1 cellular context compared by ENCODE assay signal in genomic region chr11:554824-555499, GRCh38.
TF ChIP-seq lines count a peak whose summit lies in the region.

No MANE protein-coding gene starts in this region.

TF ChIP-seq in GM12878, 131 proteins besides CTCF, POLR2A, EP300 and RAD21:
- TF ChIP-seq MYB (IDR thresholded peaks at IDR 0.05; ENCODE audit: borderline replicate concordance, low read depth, low read length) (no peak), RB1 (IDR thresholded peaks at IDR 0.05; ENCODE audit: borderline replicate concordance) (no peak), CHD4 (IDR thresholded peaks at IDR 0.05) (no peak), FOXM1 (IDR thresholded peaks at IDR 0.05; ENCODE audit: low read depth, low read length) (no peak), YY1 (IDR thresholded peaks at IDR 0.05; ENCODE audit: low read depth, low read length) (peak; percentile 21; the same call in 1 of the 2 replicates), TCF12 (IDR thresholded peaks at IDR 0.05; ENCODE audit: low read depth, low read length) (peak; percentile 71; the same call in 1 of the 2 replicates), WRNIP1 (IDR thresholded peaks at IDR 0.05; ENCODE audit: borderline replicate concordance, low read depth, low read length) (no peak), STAT3 (IDR thresholded peaks at IDR 0.05; ENCODE audit: low read depth, low read length) (no peak), BHLHE40 (IDR thresholded peaks at IDR 0.05; ENCODE audit: borderline replicate concordance in 1 of 2, low read depth in 2 of 2, low read length in 1 of 2) (peak; percentile 32 to 49; a peak in 2 of 4 replicates), CHD1 (IDR thresholded peaks at IDR 0.05; ENCODE audit: low read depth, low read length) (no peak), KDM1A (IDR thresholded peaks at IDR 0.05; ENCODE audit: borderline replicate concordance) (no peak), ZNF687 (IDR thresholded peaks at IDR 0.05) (no peak), ELK1 (IDR thresholded peaks at IDR 0.05; ENCODE audit: low read depth, low read length) (0 out of 2 replicates have a peak, but pooled peaks have one; percentile 33), POLR2AphosphoS2 (IDR thresholded peaks at IDR 0.05; ENCODE audit: low read depth, low read length) (no peak), BCL11A (IDR thresholded peaks at IDR 0.05; ENCODE audit: low read depth, low read length) (no peak), PAX5 (IDR thresholded peaks at IDR 0.05; ENCODE audit: borderline replicate concordance, low read depth, low read length) (no peak), IKZF1 (conservative IDR thresholded peaks at IDR 0.05) (0 out of 2 replicates have a peak, but pooled peaks have one; percentile 16), EGR1 (IDR thresholded peaks at IDR 0.05; ENCODE audit: borderline replicate concordance in 1 of 2, low read depth in 2 of 2, low read length in 2 of 2) (0 out of 3 replicates have a peak, but pooled peaks of 1 of the 2 experiments have one; percentile 7), RELA (IDR thresholded peaks at IDR 0.05; ENCODE audit: borderline replicate concordance, partially characterized antibody) (no peak), YBX1 (IDR thresholded peaks at IDR 0.05) (no peak), NBN (IDR thresholded peaks at IDR 0.05) (no peak), TCF3 (IDR thresholded peaks at IDR 0.05; ENCODE audit: borderline replicate concordance, insufficient read depth, low read depth, low read length) (peak; percentile 79), CEBPZ (IDR thresholded peaks at IDR 0.05; ENCODE audit: low read depth, low read length) (no peak), IRF4 (IDR thresholded peaks at IDR 0.05; ENCODE audit: low read depth, low read length) (no peak), SMARCA5 (IDR thresholded peaks at IDR 0.05) (no peak), SPI1 (IDR thresholded peaks at IDR 0.05; ENCODE audit: borderline replicate concordance, insufficient read depth, low read depth, low read length) (peak; percentile 51; the same call in 1 of the 2 replicates), BRCA1 (IDR thresholded peaks at IDR 0.05; ENCODE audit: low read depth, low read length) (no peak), ETV6 (conservative IDR thresholded peaks at IDR 0.05 in 1 of 2, IDR thresholded peaks at IDR 0.05 in 1 of 2; ENCODE audit: borderline replicate concordance in 1 of 2, low read depth in 1 of 2) (no peak), ESRRA (IDR thresholded peaks at IDR 0.05; ENCODE audit: low read length) (no peak), HDAC6 (IDR thresholded peaks at IDR 0.05; ENCODE audit: unreplicated experiment) (no peak), TBL1XR1 (IDR thresholded peaks at IDR 0.05; ENCODE audit: low read depth, low read length) (no peak), MXI1 (IDR thresholded peaks at IDR 0.05; ENCODE audit: low read depth, low read length) (no peak), NR2C1 (IDR thresholded peaks at IDR 0.05) (no peak), ZNF384 (IDR thresholded peaks at IDR 0.05; ENCODE audit: borderline replicate concordance, low read depth, low read length) (no peak), JUNB (IDR thresholded peaks at IDR 0.05) (no peak), SMC3 (IDR thresholded peaks at IDR 0.05; ENCODE audit: borderline replicate concordance, low read length) (peak; percentile 51)
- TF ChIP-seq, protein P1, sequence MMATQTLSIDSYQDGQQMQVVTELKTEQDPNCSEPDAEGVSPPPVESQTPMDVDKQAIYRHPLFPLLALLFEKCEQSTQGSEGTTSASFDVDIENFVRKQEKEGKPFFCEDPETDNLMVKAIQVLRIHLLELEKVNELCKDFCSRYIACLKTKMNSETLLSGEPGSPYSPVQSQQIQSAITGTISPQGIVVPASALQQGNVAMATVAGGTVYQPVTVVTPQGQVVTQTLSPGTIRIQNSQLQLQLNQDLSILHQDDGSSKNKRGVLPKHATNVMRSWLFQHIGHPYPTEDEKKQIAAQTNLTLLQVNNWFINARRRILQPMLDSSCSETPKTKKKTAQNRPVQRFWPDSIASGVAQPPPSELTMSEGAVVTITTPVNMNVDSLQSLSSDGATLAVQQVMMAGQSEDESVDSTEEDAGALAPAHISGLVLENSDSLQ (IDR thresholded peaks at IDR 0.05), result no peak
- TF ChIP-seq, protein P2, sequence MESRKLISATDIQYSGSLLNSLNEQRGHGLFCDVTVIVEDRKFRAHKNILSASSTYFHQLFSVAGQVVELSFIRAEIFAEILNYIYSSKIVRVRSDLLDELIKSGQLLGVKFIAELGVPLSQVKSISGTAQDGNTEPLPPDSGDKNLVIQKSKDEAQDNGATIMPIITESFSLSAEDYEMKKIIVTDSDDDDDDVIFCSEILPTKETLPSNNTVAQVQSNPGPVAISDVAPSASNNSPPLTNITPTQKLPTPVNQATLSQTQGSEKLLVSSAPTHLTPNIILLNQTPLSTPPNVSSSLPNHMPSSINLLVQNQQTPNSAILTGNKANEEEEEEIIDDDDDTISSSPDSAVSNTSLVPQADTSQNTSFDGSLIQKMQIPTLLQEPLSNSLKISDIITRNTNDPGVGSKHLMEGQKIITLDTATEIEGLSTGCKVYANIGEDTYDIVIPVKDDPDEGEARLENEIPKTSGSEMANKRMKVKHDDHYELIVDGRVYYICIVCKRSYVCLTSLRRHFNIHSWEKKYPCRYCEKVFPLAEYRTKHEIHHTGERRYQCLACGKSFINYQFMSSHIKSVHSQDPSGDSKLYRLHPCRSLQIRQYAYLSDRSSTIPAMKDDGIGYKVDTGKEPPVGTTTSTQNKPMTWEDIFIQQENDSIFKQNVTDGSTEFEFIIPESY (IDR thresholded peaks at IDR 0.05), result no peak
- TF ChIP-seq, protein P3, sequence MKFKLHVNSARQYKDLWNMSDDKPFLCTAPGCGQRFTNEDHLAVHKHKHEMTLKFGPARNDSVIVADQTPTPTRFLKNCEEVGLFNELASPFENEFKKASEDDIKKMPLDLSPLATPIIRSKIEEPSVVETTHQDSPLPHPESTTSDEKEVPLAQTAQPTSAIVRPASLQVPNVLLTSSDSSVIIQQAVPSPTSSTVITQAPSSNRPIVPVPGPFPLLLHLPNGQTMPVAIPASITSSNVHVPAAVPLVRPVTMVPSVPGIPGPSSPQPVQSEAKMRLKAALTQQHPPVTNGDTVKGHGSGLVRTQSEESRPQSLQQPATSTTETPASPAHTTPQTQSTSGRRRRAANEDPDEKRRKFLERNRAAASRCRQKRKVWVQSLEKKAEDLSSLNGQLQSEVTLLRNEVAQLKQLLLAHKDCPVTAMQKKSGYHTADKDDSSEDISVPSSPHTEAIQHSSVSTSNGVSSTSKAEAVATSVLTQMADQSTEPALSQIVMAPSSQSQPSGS (IDR thresholded peaks at IDR 0.05; ENCODE audit: low read length), result no peak
